Comparison of ENCODE assay signal across 10 cellular contexts in genomic region chr5:150320048-150320555, GRCh38. TPM values are rescaled to one million over a fixed set of nuclear protein-coding genes. Genes with fewer than 3 reads are reported as not detected.
DNase-seq lines count a peak whose midpoint lies in the region; ATAC-seq and TF ChIP-seq lines count a peak whose summit lies in the region.
"Had no signal": no experiment of that assay in that cellular context is flagged by ENCODE, and none has a peak within 500 bp of the region (broad histone marks: within the 10 kb centered on the region; RNA-seq: fewer than 3 reads in every experiment).

No MANE protein-coding gene starts in this region.

- DNase-seq in AG08395 (ENCODE audit: low spot score) (peak; percentile 89), NCI-H2196 treated with DMSO at 0.1 percent for 48 hours (lab: John Stamatoyannopoulos, UW; ENCODE audit: unreplicated experiment) (peak; percentile 62), epithelial cell of prostate (ENCODE audit: low read depth, low spot score) (peak; percentile 61), mucosa of descending colon (peak in 1 of 3 donors; percentile 43)
- DNase-seq in activated T-cell treated with anti-CD3 and anti-CD28 coated beads, Interleukin-2, amount 50 U/mL, for 1 hour: no peak
- DNase-seq in effector CD8-positive, alpha-beta T cell (lab: John Stamatoyannopoulos, UW): no peak
- DNase-seq: DND-41 had no signal

- TF ChIP-seq CTCF in mucosa of descending colon (IDR thresholded peaks at IDR 0.05): no peak

- H3K4me3 ChIP-seq in mucosa of descending colon: no peak overlapping the region

- no peaks in the 10 kb centered on the region for H3K9me3 ChIP-seq in mucosa of descending colon

- no peaks in the 10 kb centered on the region for H3K4me1 ChIP-seq in mucosa of descending colon (ENCODE audit: low read depth)

- intact Hi-C loops in mucosa of descending colon (cut with DNase I, micrococcal nuclease): no loop called here

- H3K36me3 ChIP-seq in mucosa of descending colon (ENCODE audit: low read depth): no peaks in the 10 kb centered on the region

- H3K27ac ChIP-seq in epithelial cell of prostate: peak overlapping the region; percentile 89

- ATAC-seq in mucosa of descending colon (peak; percentile 66), HG03159 (IDR thresholded peaks at IDR 0.05; ENCODE audit: unreplicated experiment) (no peak), HG02623 (IDR thresholded peaks at IDR 0.05; ENCODE audit: unreplicated experiment) (no peak)

RNA-seq across cellular contexts. Expression of gene ARSI, which starts 17.4 kb away (rescaled TPM):
- 1 to 10 TPM in 1 of 3 donors, under 1 TPM in 2; 0.41 to 1.6 (median 0.63) TPM for total RNA-seq in mucosa of descending colon
- total RNA-seq: lung microvascular endothelial cell had no signal

RNA-seq across cellular contexts. Expression of gene CAMK2A, which starts 30.5 kb away (rescaled TPM):
- total RNA-seq in mucosa of descending colon: 1 to 10 TPM in 1 of 3 donors, under 1 TPM in 2; 0.46 to 3.0 (median 0.93) TPM
- total RNA-seq: lung microvascular endothelial cell had no signal

RNA-seq across cellular contexts. Expression of gene TCOF1, which starts 37.4 kb away (rescaled TPM):
- 10 to 100 TPM; 17.3 to 36.2 (median 26.0) TPM for total RNA-seq in mucosa of descending colon

Comparison
In these comparisons a context has a peak if more than half of its experiments do, and no peak if none do; other contexts are left out.
1. DNase-seq: peak in AG08395 (single experiment), NCI-H2196 treated with DMSO at 0.1 percent for 48 hours (single experiment) and epithelial cell of prostate (single experiment); none in activated T-cell treated with anti-CD3 and anti-CD28 coated beads, Interleukin-2, amount 50 U/mL, for 1 hour (single experiment) and effector CD8-positive, alpha-beta T cell (single experiment).